Comparison of ENCODE assay signal across 18 cellular contexts in the genomic region with DNA sequence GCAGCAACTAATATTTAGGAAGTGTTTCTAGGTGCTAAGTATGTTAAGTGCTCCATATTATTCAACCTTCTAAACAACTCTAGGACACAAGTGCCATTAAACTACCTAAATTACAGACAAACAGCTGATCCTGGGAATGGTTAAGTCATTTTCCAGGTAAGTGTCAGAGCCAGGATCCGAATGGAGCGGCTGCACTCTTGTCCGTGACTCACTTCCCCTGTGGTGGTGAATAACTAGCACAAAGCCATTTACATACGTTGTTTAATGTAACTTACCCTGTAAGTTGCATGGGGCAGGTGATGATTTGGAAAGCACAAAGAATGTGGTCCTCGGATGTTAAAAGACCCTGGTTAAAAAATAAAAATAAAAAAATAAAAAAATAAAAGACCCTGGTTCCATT. TPM values are rescaled to one million over a fixed set of nuclear protein-coding genes. Genes with fewer than 3 reads are reported as not detected.
"Had no signal": no experiment of that assay in that cellular context is flagged by ENCODE, and none has a peak within 500 bp of the region (broad histone marks: within the 10 kb centered on the region; RNA-seq: fewer than 3 reads in every experiment).

No MANE protein-coding gene starts in this region.

- H3K9me3 Mint-ChIP-seq: activated T-cell treated with anti-CD3 and anti-CD28 coated beads, Interleukin-2, amount 50 U/mL, for 24 hours; nephron; type B pancreatic cell had no signal

- H3K4me1 Mint-ChIP-seq: nephron had no signal

- H3K36me3 Mint-ChIP-seq: type B pancreatic cell had no signal

- H3K27me3 Mint-ChIP-seq: activated T-cell treated with anti-CD3 and anti-CD28 coated beads, Interleukin-2, amount 50 U/mL, for 24 hours had no signal

- H3K4me3 Mint-ChIP-seq: activated T-cell treated with anti-CD3 and anti-CD28 coated beads, Interleukin-2, amount 50 U/mL, for 24 hours; nephron; type B pancreatic cell had no signal

- H3K4me3 ChIP-seq: cardiac muscle cell, colonic mucosa, lower lobe of right lung, psoas muscle, sigmoid colon, suprapubic skin had no signal

- H3K27ac Mint-ChIP-seq: activated T-cell treated with anti-CD3 and anti-CD28 coated beads, Interleukin-2, amount 50 U/mL, for 24 hours; nephron; type B pancreatic cell had no signal

- ATAC-seq: lower lobe of right lung, psoas muscle had no signal

- DNase-seq: activated CD4-positive, alpha-beta T cell treated with anti-CD3 and anti-CD28 coated beads, Interleukin-2, amount 50 U/mL, for 4 hours; activated gamma-delta T cell; activated T-cell treated with anti-CD3 and anti-CD28 coated beads, Interleukin-2, amount 50 U/mL, for 24 hours; aorta; colonic mucosa; effector CD8-positive, alpha-beta T cell; lower lobe of right lung; occipital lobe; psoas muscle; sigmoid colon; stimulated activated naive CD4-positive, alpha-beta T cell treated with Interleukin-2 at 50 U/mL for 16 hours; T-helper 2 cell had no signal

RNA-seq across cellular contexts. Expression of gene PRG2, which starts 8.8 kb away (rescaled TPM):
- total RNA-seq: cardiac muscle cell, colonic mucosa, epithelial cell of proximal tubule, lower lobe of right lung, occipital lobe, sigmoid colon had no signal

RNA-seq across cellular contexts. Expression of gene PRG3, which starts 18.3 kb away (rescaled TPM):
- total RNA-seq: aorta, cardiac muscle cell, colonic mucosa, epithelial cell of proximal tubule, lower lobe of right lung, mucosa of gallbladder, psoas muscle, sigmoid colon, suprapubic skin had no signal
